ENCODE assay signal across 15 cellular contexts in the genomic region with DNA sequence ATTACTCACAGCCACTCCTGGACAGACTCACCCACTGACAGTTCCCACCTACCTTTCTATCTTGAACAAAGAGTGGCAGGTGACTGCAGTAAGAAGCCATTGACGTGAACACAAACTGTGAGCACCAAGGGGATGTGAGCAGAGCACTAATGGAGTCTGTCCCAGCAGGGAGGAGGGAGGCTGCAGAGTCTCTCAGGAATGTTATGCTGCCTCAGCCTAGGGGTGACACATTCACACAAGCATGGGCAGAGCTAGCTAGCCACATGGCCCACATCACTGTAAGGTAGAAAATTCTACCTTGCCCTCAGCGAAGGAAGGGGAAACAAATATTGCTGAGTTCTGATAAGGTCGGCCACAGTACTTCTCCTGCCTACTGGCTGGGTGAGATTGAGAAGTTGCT. TPM values are rescaled to one million over a fixed set of nuclear protein-coding genes. Genes with fewer than 3 reads are reported as not detected.
DNase-seq lines count a peak whose midpoint lies in the region; ATAC-seq, FAIRE-seq and TF ChIP-seq lines count a peak whose summit lies in the region.
"Had no signal": no experiment of that assay in that cellular context is flagged by ENCODE, and none has a peak within 500 bp of the region (broad histone marks: within the 10 kb centered on the region; RNA-seq: fewer than 3 reads in every experiment).

No MANE protein-coding gene starts in this region.

- WGBS in H1 (ENCODE audit: extremely low coverage in 1 of 2, insufficient coverage in 1 of 2, insufficient read length in 1 of 2, insufficient replicate concordance in 2 of 2, low coverage in 1 of 2, low lambda C conversion rate in 2 of 2, missing lambda C conversion rate in 1 of 2), 2 experiments = 59% methylated on average over 3 of the region's 3 CpGs; no CpG with 5 or more reads in 1 of the 2 experiments

- no peak overlapping the region for H3K23ac ChIP-seq in H1 (ENCODE audit: insufficient read length)

- no peak overlapping the region for H3K56ac ChIP-seq in H1 (replicated peaks; ENCODE audit: insufficient read length, low read depth, low read length)

- POLR2A ChIA-PET in H1 (lab: Charles Lee; ENCODE audit: partially characterized antibody) (interaction anchor here (0.7 kb wide), 1 partner anchor 11 kb away, joined by 3 read pairs; no protein-coding TSS in a partner anchor), A673 (lab: Charles Lee; ENCODE audit: low non-redundant PET) (no interaction called here), T-cell (lab: Charles Lee) (no interaction called here)

- H3K18ac ChIP-seq in H1 (ENCODE audit: extremely low read depth, low read length) = peak overlapping the region; percentile 85

- no peaks in the 10 kb centered on the region for H3K79me1 ChIP-seq in H1 (ENCODE audit: low read depth, low read length)

- H3K14ac ChIP-seq in H1 (ENCODE audit: insufficient read length) = no peak overlapping the region

- peak overlapping the region; percentile 16 for H2BK20ac ChIP-seq in H1 (ENCODE audit: low read length)

- H3K27ac ChIP-seq in H1 (ENCODE audit: low read depth, low read length) = peak overlapping the region; percentile 77
- H3K27ac ChIP-seq in A673 (ENCODE audit: low read depth, low read length, poor library complexity, severe bottlenecking) = no peak overlapping the region

- no peak for TF ChIP-seq POLR2A in H1 (IDR thresholded peaks at IDR 0.05; ENCODE audit: control extremely low read depth in 1 of 2, low read depth in 2 of 2, low read length in 2 of 2)

- peak overlapping the region; percentile 71 for H2BK12ac ChIP-seq in H1 (ENCODE audit: low read depth, low read length)

- intact Hi-C loops in A673 (cut with micrococcal nuclease; ENCODE audit: unreplicated experiment) = no loop called here

- TF ChIP-seq EP300 in H1 (IDR thresholded peaks at IDR 0.05; ENCODE audit: borderline replicate concordance in 1 of 2, low read depth in 2 of 2, low read length in 2 of 2) = no peak

- H3K36me3 ChIP-seq in H1 (ENCODE audit: control insufficient read depth in 2 of 4, insufficient read depth in 4 of 4, low read length in 3 of 4) (no peaks in the 10 kb centered on the region), A673 (ENCODE audit: insufficient read depth, low read length, poor library complexity, severe bottlenecking) (no peaks in the 10 kb centered on the region)

- H3K4me1 Mint-ChIP-seq in nephron = peaks cover 68% of the 10 kb centered on the region
- peaks cover 13 to 23% (median 21%) of the 10 kb centered on the region in 3 donors for H3K4me1 Mint-ChIP-seq in T-cell
- H3K4me1 Mint-ChIP-seq: central memory CD8-positive, alpha-beta T cell had no signal

- peak overlapping the region; percentile 12 for H4K91ac ChIP-seq in H1 (replicated peaks; ENCODE audit: insufficient read length, low read length)

- no peak overlapping the region for H3K9ac ChIP-seq in H1 (replicated peaks in 1 of 4; ENCODE audit: extremely low read depth in 1 of 4, low read depth in 3 of 4, low read length in 3 of 4)

- no peak for ATAC-seq in T-cell (replicated peaks in 1 of 4)
- ATAC-seq: left ventricle myocardium superior; stimulated activated naive B cell treated with anti-CD40 and anti-IgM and Interleukin-4, amounts not matched to agents 10 μg/mL and 1 μg/mL and 100 μg/mL, for 72 hours had no signal

- peak overlapping the region; percentile 25 to 80; a peak in 3 of 4 replicates for H3K4me2 ChIP-seq in H1 (ENCODE audit: insufficient read depth in 1 of 2, low read depth in 2 of 2, low read length in 2 of 2)

- H3K9me3 ChIP-seq in H1 (ENCODE audit: insufficient read depth in 2 of 2, low read depth in 1 of 2, low read length in 1 of 2) = no peaks in the 10 kb centered on the region
- no peaks in the 10 kb centered on the region for H3K9me3 ChIP-seq in A673 (ENCODE audit: low read depth, low read length, poor library complexity, severe bottlenecking)

- H2BK120ac ChIP-seq in H1 (replicated peaks; ENCODE audit: low read depth, low read length) = peak overlapping the region; percentile 30

- H2BK15ac ChIP-seq in H1 (ENCODE audit: low read length) = peak overlapping the region; percentile 81; the same call in 1 of the 2 replicates

- no peaks in the 10 kb centered on the region for H3K27me3 ChIP-seq in H1 (replicated peaks in 1 of 4; ENCODE audit: control insufficient read depth in 3 of 4, extremely low read depth in 1 of 4, insufficient read depth in 3 of 4, low read length in 3 of 4)
- H3K27me3 ChIP-seq in A673 (replicated peaks; ENCODE audit: insufficient read depth, low read depth, low read length, poor library complexity) = no peaks in the 10 kb centered on the region

- no peak for TF ChIP-seq RAD21 in H1 (IDR thresholded peaks at IDR 0.05 in 1 of 2, conservative IDR thresholded peaks at IDR 0.05 in 1 of 2; ENCODE audit: low read depth in 2 of 2, low read length in 2 of 2)

- CTCF ChIA-PET in H1 (lab: Charles Lee; ENCODE audit: partially characterized antibody) (interaction anchor here (1.2 to 1.3 kb wide), 2 partner anchors 17 to 26 kb away, joined by 4 read pairs; no protein-coding TSS in a partner anchor), A673 (lab: Charles Lee) (interaction anchor here (0.5 to 1.1 kb wide), 2 partner anchors 181 to 432 kb away, joined by 3 to 6 read pairs; no protein-coding TSS in a partner anchor), T-cell (lab: Charles Lee) (no interaction called here)

- DNase-seq in ELF-1 (ENCODE audit: low read depth, low spot score) (peak; percentile 63), NCI-H345 treated with DMSO at 0.1 percent for 48 hours (lab: John Stamatoyannopoulos, UW; ENCODE audit: unreplicated experiment) (peak; percentile 34), H1 (ENCODE audit: low read depth in 1 of 2, low spot score in 2 of 2) (no peak), A673 (ENCODE audit: low spot score) (no peak), germinal center (ENCODE audit: low spot score) (no peak), T-cell (no peak)
- DNase-seq in activated CD4-positive, alpha-beta T cell treated with anti-CD3 and anti-CD28 coated beads, Interleukin-2, amount 50 U/mL, for 1 hour = no peak
- DNase-seq: activated CD4-positive, alpha-beta T cell treated with anti-CD3 and anti-CD28 coated beads for 4 hours; CD4-positive, alpha-beta memory T cell; left ventricle myocardium superior; NCI-H1436 treated with DMSO at 0.1 percent for 48 hours; stimulated activated CD4-positive, alpha-beta T cell treated with anti-CD3 and anti-CD28 coated beads, Interleukin-1b, Interleukin-23, amount 100 ng/mL, for 48 hours; stimulated activated naive B cell treated with anti-CD40 and anti-IgM and Interleukin-4, amounts not matched to agents 10 μg/mL and 1 μg/mL and 100 μg/mL, for 72 hours had no signal

- H3K4ac ChIP-seq in H1 (replicated peaks; ENCODE audit: insufficient read length, low read depth, low read length) = no peak overlapping the region

- FAIRE-seq in H1 (lab: Jason Lieb, UNC) = no peak

- H3K4me3 Mint-ChIP-seq in nephron = no peak overlapping the region
- no peak overlapping the region for H3K4me3 Mint-ChIP-seq in T-cell
- H3K4me3 Mint-ChIP-seq: CD4-positive, alpha-beta memory T cell; central memory CD8-positive, alpha-beta T cell; stimulated activated naive B cell treated with anti-CD40 and anti-IgM and Interleukin-4, amounts not matched to agents 10 μg/mL and 1 μg/mL and 100 μg/mL, for 72 hours had no signal

- H4K8ac ChIP-seq in H1 (ENCODE audit: extremely low read depth, insufficient read depth, low read length) = no peak overlapping the region

- peak overlapping the region; percentile 89 for H2AK5ac ChIP-seq in H1 (ENCODE audit: low read depth, low read length)

- TF ChIP-seq CTCF in H1 (IDR thresholded peaks at IDR 0.05; ENCODE audit: control extremely low read depth in 1 of 3, insufficient read depth in 1 of 3, low read depth in 1 of 3, low read length in 3 of 3) = no peak
- TF ChIP-seq CTCF in nephron (IDR thresholded peaks at IDR 0.05; ENCODE audit: unreplicated experiment in 3 of 3) = no peak
- no peak for TF ChIP-seq CTCF in A673 (conservative IDR thresholded peaks at IDR 0.05; ENCODE audit: low read depth, low read length)

- no peaks in the 10 kb centered on the region for H3K36me3 Mint-ChIP-seq in nephron (ENCODE audit: low read depth)
- H3K36me3 Mint-ChIP-seq in T-cell = no peaks in the 10 kb centered on the region
- H3K36me3 Mint-ChIP-seq: CD4-positive, alpha-beta memory T cell; stimulated activated naive B cell treated with anti-CD40 and anti-IgM and Interleukin-4, amounts not matched to agents 10 μg/mL and 1 μg/mL and 100 μg/mL, for 72 hours had no signal

- no peaks in the 10 kb centered on the region for H3K9me3 Mint-ChIP-seq in nephron
- H3K9me3 Mint-ChIP-seq in T-cell = no peaks in the 10 kb centered on the region
- H3K9me3 Mint-ChIP-seq: CD4-positive, alpha-beta memory T cell; central memory CD8-positive, alpha-beta T cell had no signal

- H3K4me3 ChIP-seq in H1 (ENCODE audit: extremely low read depth in 1 of 4, insufficient read depth in 2 of 4, low read depth in 3 of 4, low read length in 4 of 4) (no peak overlapping the region), A673 (ENCODE audit: low read depth, low read length, poor library complexity, severe bottlenecking) (no peak overlapping the region)

- BruUV-seq in A673 (replicated peaks; lab: Mats Ljungman, UMichigan) = no TSS peak

- H3K4me1 ChIP-seq in H1 (replicated peaks in 1 of 4; ENCODE audit: control insufficient read depth in 3 of 4, insufficient read depth in 4 of 4, low read length in 3 of 4) (peaks cover 17 to 32% (median 29%) of the 10 kb centered on the region in 4 experiments), A673 (ENCODE audit: insufficient read depth, low read length, poor library complexity, severe bottlenecking) (peaks cover 38% of the 10 kb centered on the region)

- H3K23me2 ChIP-seq in H1 (ENCODE audit: low read depth, low read length) = no peaks in the 10 kb centered on the region

- H3K27ac Mint-ChIP-seq in nephron (peak overlapping the region; percentile 94), T-cell (no peak overlapping the region)
- H3K27ac Mint-ChIP-seq: stimulated activated naive B cell treated with anti-CD40 and anti-IgM and Interleukin-4, amounts not matched to agents 10 μg/mL and 1 μg/mL and 100 μg/mL, for 72 hours had no signal

- no peaks in the 10 kb centered on the region for H3K79me2 ChIP-seq in H1 (ENCODE audit: control insufficient read depth in 1 of 2, insufficient read depth in 2 of 2, low read length in 2 of 2)

- H4K5ac ChIP-seq in H1 (ENCODE audit: insufficient read length, low read depth, low read length) = peak overlapping the region; percentile 5

- H2BK5ac ChIP-seq in H1 (ENCODE audit: low read depth, low read length) = peak overlapping the region; percentile 67

- no peaks in the 10 kb centered on the region for H4K20me1 ChIP-seq in H1 (replicated peaks in 1 of 2; ENCODE audit: control insufficient read depth in 1 of 2, insufficient read depth in 2 of 2, low read length in 2 of 2)

- H3K27me3 Mint-ChIP-seq in nephron (ENCODE audit: low read depth) (no peaks in the 10 kb centered on the region), T-cell (no peaks in the 10 kb centered on the region)
- H3K27me3 Mint-ChIP-seq: CD4-positive, alpha-beta memory T cell; central memory CD8-positive, alpha-beta T cell had no signal

- H2AFZ ChIP-seq in H1 (ENCODE audit: low read length) = peak overlapping the region; percentile 60; the same call in 1 of the 2 replicates

RNA-seq across cellular contexts. Expression of a gene that starts 56.8 kb away (rescaled TPM):
- total RNA-seq in H1 (2021; fragmentation: NEBNext Ultra II Directional; extraction: Animal tissue kit (Norgen Biotek cat#: 25700)) = 32.6 TPM in 2 replicates
- 11.9 and 13.0 TPM in 2 replicates for polyA plus RNA-seq in H1 (2011; rRNA removed)
- 13.0 TPM for polyA plus RNA-seq in H1 (2011; cell fraction: cytosol; rRNA removed)
- 14.0 TPM for polyA plus RNA-seq in H1 (2011; cell fraction: nucleus; rRNA removed)
- 18.0 to 23.3 TPM (median 18.6 TPM) in 4 replicates for polyA plus RNA-seq in H1 (2012, experiment 1 of 2)
- 7.5 TPM for polyA plus RNA-seq in H1 (2012, experiment 2 of 2)
- 53.5 TPM for polyA plus RNA-seq in H1 (2013, experiment 1 of 2)
- 52.9 TPM for polyA plus RNA-seq in H1 (2013, experiment 2 of 2)
- 37.7 and 40.5 TPM in 2 replicates for polyA minus RNA-seq in H1 (2011; rRNA and poly(A)+ RNA removed)
- 18.0 TPM for polyA minus RNA-seq in H1 (2011; cell fraction: cytosol; rRNA and poly(A)+ RNA removed)
- 27.7 TPM for polyA minus RNA-seq in H1 (2011; cell fraction: nucleus; rRNA and poly(A)+ RNA removed)
- total RNA-seq in A673 (2021) = 29.5 and 34.3 TPM in 2 replicates
- under 1 TPM; 0.53 to 0.79 (median 0.63) TPM for total RNA-seq in T-cell

Comparison
In these comparisons a context has a peak if more than half of its experiments do, and no peak if none do; other contexts are left out.
1. DNase-seq: peak in ELF-1 (single experiment) and NCI-H345 treated with DMSO at 0.1 percent for 48 hours (single experiment); none in H1 (0 of 2), A673 (single experiment), activated CD4-positive, alpha-beta T cell treated with anti-CD3 and anti-CD28 coated beads, Interleukin-2, amount 50 U/mL, for 1 hour (single experiment), germinal center (single experiment) and T-cell (0 of 34).
2. H3K27ac Mint-ChIP-seq: peak in nephron (3 of 3); none in T-cell (0 of 2).
3. RNA of a gene that starts 56.8 kb away (total RNA-seq): 32.6 TPM in H1 and 29.5 to 34.3 TPM in A673; 0.53 to 0.79 TPM in T-cell; every median in the first group is over 10 times any median in the second.
4. CTCF ChIA-PET loops: an anchor here in H1 (1.2 to 1.3 kb wide) and A673 (0.5 to 1.1 kb wide); none called in T-cell.